Comparison of ENCODE assay signal across 1 cellular context in genomic region chr6:7243188-7243942, GRCh38.
TF ChIP-seq lines count a peak whose summit lies in the region.

No MANE protein-coding gene starts in this region.

TF ChIP-seq in HepG2, 621 proteins besides CTCF, POLR2A, EP300 and RAD21 (continued from another document and continues in another):
- TF ChIP-seq ZUFSP (CRISPR knock-in tag; IDR thresholded peaks at IDR 0.05; ENCODE audit: borderline replicate concordance) (no peak), HNRNPK (IDR thresholded peaks at IDR 0.05; ENCODE audit: low read depth, low read length, poor library complexity, severe bottlenecking) (no peak), NFIC (IDR thresholded peaks at IDR 0.05; ENCODE audit: low read length) (0 out of 2 replicates have a peak, but pooled peaks have one; percentile 12), ZNF251 (CRISPR knock-in tag; IDR thresholded peaks at IDR 0.05) (no peak), ZNF564 (CRISPR knock-in tag; IDR thresholded peaks at IDR 0.05) (no peak), SNAI1 (CRISPR knock-in tag; IDR thresholded peaks at IDR 0.05; ENCODE audit: borderline replicate concordance) (0 out of 2 replicates have a peak, but pooled peaks have one; percentile 47), POGZ (CRISPR knock-in tag; IDR thresholded peaks at IDR 0.05) (no peak), ZNF275 (CRISPR knock-in tag; IDR thresholded peaks at IDR 0.05; ENCODE audit: borderline replicate concordance) (no peak), ISL2 (CRISPR knock-in tag; IDR thresholded peaks at IDR 0.05) (0 out of 2 replicates have a peak, but pooled peaks have one; percentile 29), HES4 (CRISPR knock-in tag; IDR thresholded peaks at IDR 0.05; ENCODE audit: borderline replicate concordance) (no peak), SETDB1 (CRISPR knock-in tag; IDR thresholded peaks at IDR 0.05; ENCODE audit: borderline replicate concordance) (no peak), KDM3A (CRISPR knock-in tag; IDR thresholded peaks at IDR 0.05; ENCODE audit: low read depth) (no peak), GATA4 (IDR thresholded peaks at IDR 0.05; ENCODE audit: borderline replicate concordance, low read depth) (no peak), SKI (IDR thresholded peaks at IDR 0.05; ENCODE audit: partially characterized antibody) (no peak), GLMP (CRISPR knock-in tag; IDR thresholded peaks at IDR 0.05; ENCODE audit: borderline replicate concordance) (no peak), THAP7 (CRISPR knock-in tag; IDR thresholded peaks at IDR 0.05) (no peak), MEF2D (CRISPR knock-in tag; IDR thresholded peaks at IDR 0.05) (no peak), PRDM4 (CRISPR knock-in tag; IDR thresholded peaks at IDR 0.05; ENCODE audit: borderline replicate concordance) (no peak), RELA (CRISPR knock-in tag; IDR thresholded peaks at IDR 0.05) (no peak), FOSL2 (CRISPR knock-in tag; IDR thresholded peaks at IDR 0.05) (0 out of 2 replicates have a peak, but pooled peaks have one; percentile 2), SYNCRIP (IDR thresholded peaks at IDR 0.05; ENCODE audit: insufficient read depth, low read depth, low read length) (no peak)
- TF ChIP-seq, protein P1, sequence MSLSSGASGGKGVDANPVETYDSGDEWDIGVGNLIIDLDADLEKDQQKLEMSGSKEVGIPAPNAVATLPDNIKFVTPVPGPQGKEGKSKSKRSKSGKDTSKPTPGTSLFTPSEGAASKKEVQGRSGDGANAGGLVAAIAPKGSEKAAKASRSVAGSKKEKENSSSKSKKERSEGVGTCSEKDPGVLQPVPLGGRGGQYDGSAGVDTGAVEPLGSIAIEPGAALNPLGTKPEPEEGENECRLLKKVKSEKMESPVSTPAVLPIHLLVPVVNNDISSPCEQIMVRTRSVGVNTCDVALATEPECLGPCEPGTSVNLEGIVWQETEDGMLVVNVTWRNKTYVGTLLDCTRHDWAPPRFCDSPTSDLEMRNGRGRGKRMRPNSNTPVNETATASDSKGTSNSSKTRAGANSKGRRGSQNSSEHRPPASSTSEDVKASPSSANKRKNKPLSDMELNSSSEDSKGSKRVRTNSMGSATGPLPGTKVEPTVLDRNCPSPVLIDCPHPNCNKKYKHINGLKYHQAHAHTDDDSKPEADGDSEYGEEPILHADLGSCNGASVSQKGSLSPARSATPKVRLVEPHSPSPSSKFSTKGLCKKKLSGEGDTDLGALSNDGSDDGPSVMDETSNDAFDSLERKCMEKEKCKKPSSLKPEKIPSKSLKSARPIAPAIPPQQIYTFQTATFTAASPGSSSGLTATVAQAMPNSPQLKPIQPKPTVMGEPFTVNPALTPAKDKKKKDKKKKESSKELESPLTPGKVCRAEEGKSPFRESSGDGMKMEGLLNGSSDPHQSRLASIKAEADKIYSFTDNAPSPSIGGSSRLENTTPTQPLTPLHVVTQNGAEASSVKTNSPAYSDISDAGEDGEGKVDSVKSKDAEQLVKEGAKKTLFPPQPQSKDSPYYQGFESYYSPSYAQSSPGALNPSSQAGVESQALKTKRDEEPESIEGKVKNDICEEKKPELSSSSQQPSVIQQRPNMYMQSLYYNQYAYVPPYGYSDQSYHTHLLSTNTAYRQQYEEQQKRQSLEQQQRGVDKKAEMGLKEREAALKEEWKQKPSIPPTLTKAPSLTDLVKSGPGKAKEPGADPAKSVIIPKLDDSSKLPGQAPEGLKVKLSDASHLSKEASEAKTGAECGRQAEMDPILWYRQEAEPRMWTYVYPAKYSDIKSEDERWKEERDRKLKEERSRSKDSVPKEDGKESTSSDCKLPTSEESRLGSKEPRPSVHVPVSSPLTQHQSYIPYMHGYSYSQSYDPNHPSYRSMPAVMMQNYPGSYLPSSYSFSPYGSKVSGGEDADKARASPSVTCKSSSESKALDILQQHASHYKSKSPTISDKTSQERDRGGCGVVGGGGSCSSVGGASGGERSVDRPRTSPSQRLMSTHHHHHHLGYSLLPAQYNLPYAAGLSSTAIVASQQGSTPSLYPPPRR (CRISPR knock-in tag; IDR thresholded peaks at IDR 0.05; ENCODE audit: borderline replicate concordance), result no peak
- TF ChIP-seq, protein P2, sequence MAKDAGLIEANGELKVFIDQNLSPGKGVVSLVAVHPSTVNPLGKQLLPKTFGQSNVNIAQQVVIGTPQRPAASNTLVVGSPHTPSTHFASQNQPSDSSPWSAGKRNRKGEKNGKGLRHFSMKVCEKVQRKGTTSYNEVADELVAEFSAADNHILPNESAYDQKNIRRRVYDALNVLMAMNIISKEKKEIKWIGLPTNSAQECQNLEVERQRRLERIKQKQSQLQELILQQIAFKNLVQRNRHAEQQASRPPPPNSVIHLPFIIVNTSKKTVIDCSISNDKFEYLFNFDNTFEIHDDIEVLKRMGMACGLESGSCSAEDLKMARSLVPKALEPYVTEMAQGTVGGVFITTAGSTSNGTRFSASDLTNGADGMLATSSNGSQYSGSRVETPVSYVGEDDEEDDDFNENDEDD (CRISPR knock-in tag; IDR thresholded peaks at IDR 0.05; ENCODE audit: borderline replicate concordance), result no peak
- TF ChIP-seq, protein P3, sequence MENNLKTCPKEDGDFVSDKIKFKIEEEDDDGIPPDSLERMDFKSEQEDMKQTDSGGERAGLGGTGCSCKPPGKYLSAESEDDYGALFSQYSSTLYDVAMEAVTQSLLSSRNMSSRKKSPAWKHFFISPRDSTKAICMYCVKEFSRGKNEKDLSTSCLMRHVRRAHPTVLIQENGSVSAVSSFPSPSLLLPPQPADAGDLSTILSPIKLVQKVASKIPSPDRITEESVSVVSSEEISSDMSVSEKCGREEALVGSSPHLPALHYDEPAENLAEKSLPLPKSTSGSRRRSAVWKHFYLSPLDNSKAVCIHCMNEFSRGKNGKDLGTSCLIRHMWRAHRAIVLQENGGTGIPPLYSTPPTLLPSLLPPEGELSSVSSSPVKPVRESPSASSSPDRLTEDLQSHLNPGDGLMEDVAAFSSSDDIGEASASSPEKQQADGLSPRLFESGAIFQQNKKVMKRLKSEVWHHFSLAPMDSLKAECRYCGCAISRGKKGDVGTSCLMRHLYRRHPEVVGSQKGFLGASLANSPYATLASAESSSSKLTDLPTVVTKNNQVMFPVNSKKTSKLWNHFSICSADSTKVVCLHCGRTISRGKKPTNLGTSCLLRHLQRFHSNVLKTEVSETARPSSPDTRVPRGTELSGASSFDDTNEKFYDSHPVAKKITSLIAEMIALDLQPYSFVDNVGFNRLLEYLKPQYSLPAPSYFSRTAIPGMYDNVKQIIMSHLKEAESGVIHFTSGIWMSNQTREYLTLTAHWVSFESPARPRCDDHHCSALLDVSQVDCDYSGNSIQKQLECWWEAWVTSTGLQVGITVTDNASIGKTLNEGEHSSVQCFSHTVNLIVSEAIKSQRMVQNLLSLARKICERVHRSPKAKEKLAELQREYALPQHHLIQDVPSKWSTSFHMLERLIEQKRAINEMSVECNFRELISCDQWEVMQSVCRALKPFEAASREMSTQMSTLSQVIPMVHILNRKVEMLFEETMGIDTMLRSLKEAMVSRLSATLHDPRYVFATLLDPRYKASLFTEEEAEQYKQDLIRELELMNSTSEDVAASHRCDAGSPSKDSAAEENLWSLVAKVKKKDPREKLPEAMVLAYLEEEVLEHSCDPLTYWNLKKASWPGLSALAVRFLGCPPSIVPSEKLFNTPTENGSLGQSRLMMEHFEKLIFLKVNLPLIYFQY (CRISPR knock-in tag; IDR thresholded peaks at IDR 0.05; ENCODE audit: borderline replicate concordance), result no peak
- TF ChIP-seq, protein P4, sequence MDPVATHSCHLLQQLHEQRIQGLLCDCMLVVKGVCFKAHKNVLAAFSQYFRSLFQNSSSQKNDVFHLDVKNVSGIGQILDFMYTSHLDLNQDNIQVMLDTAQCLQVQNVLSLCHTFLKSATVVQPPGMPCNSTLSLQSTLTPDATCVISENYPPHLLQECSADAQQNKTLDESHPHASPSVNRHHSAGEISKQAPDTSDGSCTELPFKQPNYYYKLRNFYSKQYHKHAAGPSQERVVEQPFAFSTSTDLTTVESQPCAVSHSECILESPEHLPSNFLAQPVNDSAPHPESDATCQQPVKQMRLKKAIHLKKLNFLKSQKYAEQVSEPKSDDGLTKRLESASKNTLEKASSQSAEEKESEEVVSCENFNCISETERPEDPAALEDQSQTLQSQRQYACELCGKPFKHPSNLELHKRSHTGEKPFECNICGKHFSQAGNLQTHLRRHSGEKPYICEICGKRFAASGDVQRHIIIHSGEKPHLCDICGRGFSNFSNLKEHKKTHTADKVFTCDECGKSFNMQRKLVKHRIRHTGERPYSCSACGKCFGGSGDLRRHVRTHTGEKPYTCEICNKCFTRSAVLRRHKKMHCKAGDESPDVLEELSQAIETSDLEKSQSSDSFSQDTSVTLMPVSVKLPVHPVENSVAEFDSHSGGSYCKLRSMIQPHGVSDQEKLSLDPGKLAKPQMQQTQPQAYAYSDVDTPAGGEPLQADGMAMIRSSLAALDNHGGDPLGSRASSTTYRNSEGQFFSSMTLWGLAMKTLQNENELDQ (CRISPR knock-in tag; IDR thresholded peaks at IDR 0.05; ENCODE audit: borderline replicate concordance), result no peak
